Comparison of ENCODE assay signal across 1 cellular context in the genomic region with DNA sequence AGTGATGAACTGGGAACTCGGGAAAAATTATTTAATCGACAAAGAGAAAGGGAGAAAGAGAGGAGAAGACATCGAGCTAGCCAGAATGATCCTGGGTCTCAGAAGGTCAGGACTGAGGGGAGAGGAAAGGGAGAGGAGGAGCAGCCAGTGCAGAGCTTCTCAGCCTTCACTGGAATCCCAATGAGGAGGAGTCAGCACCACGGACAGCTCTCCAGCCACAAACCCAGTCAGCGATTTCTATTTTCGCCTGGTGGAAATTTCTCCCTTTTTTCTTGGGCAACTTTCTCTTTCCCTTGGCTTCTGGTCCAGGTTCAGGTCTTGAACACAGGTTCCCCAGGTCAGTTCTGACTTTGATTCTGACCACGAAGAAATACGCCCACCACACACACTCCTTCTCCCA.
TF ChIP-seq lines count a peak whose summit lies in the region.

No MANE protein-coding gene starts in this region.

TF ChIP-seq in K562, 482 proteins besides CTCF, POLR2A, EP300 and RAD21:
- TF ChIP-seq ZBTB40 (IDR thresholded peaks at IDR 0.05) = no peak
- no peak for TF ChIP-seq ZBTB40 (CRISPR knock-in tag; IDR thresholded peaks at IDR 0.05)
- TF ChIP-seq MIER1 (IDR thresholded peaks at IDR 0.05; ENCODE audit: low read depth) = peak; percentile 75
- TF ChIP-seq, protein P1, sequence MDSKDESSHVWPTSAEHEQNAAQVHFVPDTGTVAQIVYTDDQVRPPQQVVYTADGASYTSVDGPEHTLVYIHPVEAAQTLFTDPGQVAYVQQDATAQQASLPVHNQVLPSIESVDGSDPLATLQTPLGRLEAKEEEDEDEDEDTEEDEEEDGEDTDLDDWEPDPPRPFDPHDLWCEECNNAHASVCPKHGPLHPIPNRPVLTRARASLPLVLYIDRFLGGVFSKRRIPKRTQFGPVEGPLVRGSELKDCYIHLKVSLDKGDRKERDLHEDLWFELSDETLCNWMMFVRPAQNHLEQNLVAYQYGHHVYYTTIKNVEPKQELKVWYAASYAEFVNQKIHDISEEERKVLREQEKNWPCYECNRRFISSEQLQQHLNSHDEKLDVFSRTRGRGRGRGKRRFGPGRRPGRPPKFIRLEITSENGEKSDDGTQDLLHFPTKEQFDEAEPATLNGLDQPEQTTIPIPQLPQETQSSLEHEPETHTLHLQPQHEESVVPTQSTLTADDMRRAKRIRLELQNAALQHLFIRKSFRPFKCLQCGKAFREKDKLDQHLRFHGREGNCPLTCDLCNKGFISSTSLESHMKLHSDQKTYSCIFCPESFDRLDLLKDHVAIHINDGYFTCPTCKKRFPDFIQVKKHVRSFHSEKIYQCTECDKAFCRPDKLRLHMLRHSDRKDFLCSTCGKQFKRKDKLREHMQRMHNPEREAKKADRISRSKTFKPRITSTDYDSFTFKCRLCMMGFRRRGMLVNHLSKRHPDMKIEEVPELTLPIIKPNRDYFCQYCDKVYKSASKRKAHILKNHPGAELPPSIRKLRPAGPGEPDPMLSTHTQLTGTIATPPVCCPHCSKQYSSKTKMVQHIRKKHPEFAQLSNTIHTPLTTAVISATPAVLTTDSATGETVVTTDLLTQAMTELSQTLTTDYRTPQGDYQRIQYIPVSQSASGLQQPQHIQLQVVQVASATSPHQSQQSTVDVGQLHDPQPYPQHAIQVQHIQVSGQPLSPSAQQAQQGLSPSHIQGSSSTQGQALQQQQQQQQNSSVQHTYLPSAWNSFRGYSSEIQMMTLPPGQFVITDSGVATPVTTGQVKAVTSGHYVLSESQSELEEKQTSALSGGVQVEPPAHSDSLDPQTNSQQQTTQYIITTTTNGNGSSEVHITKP (IDR thresholded peaks at IDR 0.05; ENCODE audit: partially characterized antibody) = no peak
- TF ChIP-seq ZNF766 (CRISPR knock-in tag; conservative IDR thresholded peaks at IDR 0.05) = no peak
- no peak for TF ChIP-seq POLR2G (IDR thresholded peaks at IDR 0.05; ENCODE audit: low read depth, low read length)
- peak; percentile 78 for TF ChIP-seq EHMT2 (IDR thresholded peaks at IDR 0.05)
- no peak for TF ChIP-seq SREBF2 (CRISPR knock-in tag; IDR thresholded peaks at IDR 0.05)
- TF ChIP-seq MTA2 (IDR thresholded peaks at IDR 0.05; ENCODE audit: low read depth) = no peak
- peak; percentile 93 for TF ChIP-seq REST (CRISPR knock-in tag; IDR thresholded peaks at IDR 0.05; ENCODE audit: low read depth)
TF ChIP-seq in K562: peak in this region for 3.
